ENCODE assay signal across 29 cellular contexts in the genomic region with DNA sequence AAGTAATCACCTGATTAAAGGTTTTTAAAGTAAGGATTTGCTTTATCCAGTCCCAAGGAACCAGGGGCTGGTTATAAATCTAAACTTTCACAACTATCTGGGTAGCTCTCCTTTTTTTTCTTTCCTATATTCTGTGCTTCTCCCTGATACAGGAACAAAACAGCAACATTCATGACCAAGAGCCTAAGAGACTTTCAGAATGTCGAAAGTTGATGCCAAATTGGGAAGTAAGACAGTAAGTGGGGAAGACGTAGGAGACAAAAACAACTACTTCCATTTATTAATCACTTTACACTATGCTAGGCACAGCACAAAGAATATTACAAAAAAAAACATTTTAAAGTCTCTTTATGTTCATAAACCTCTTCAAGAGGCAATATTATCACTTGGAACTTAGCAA.
"Had no signal": no experiment of that assay in that cellular context is flagged by ENCODE, and none has a peak within 500 bp of the region (broad histone marks: within the 10 kb centered on the region; RNA-seq: fewer than 3 reads in every experiment).

No MANE protein-coding gene starts in this region.

- H3K36me3 Mint-ChIP-seq: naive thymus-derived CD8-positive, alpha-beta T cell; natural killer cell treated with Interleukin-12 subunit alpha and Interleukin-12 subunit beta and Interleukin-15 and Interleukin-18, amount 100 ng/mL, for 72 hours; stimulated activated effector memory CD8-positive, alpha-beta T cell treated with anti-CD3 and anti-CD28 coated beads, Interleukin-12 subunit alpha, Interleukin-12 subunit beta, amount 100 ng/mL, for 72 hours; stimulated activated naive B cell treated with anti-CD40 and anti-IgM and Interleukin-4, amounts not matched to agents 10 μg/mL and 1 μg/mL and 100 μg/mL, for 72 hours had no signal

- H3K27me3 Mint-ChIP-seq: natural killer cell treated with Interleukin-12 subunit alpha and Interleukin-12 subunit beta and Interleukin-15 and Interleukin-18, amount 100 ng/mL, for 72 hours; progenitor cell of endocrine pancreas; stimulated activated naive B cell treated with anti-CD40 and anti-IgM and Interleukin-4, amounts not matched to agents 10 μg/mL and 1 μg/mL and 100 μg/mL, for 72 hours; stimulated activated naive CD8-positive, alpha-beta T cell treated with anti-CD3 and anti-CD28 coated beads, Interleukin-15, Interleukin-2, amounts not matched to agents 100 ng/mL and 50 ng/mL, for 24 hours had no signal

- H3K27ac Mint-ChIP-seq: naive thymus-derived CD8-positive, alpha-beta T cell; natural killer cell treated with Interleukin-12 subunit alpha and Interleukin-12 subunit beta and Interleukin-15 and Interleukin-18, amount 100 ng/mL, for 72 hours; nephron progenitor cell; progenitor cell of endocrine pancreas; stimulated activated effector memory CD8-positive, alpha-beta T cell treated with anti-CD3 and anti-CD28 coated beads, Interleukin-12 subunit alpha, Interleukin-12 subunit beta, amount 100 ng/mL, for 72 hours; stimulated activated naive B cell treated with anti-CD40 and anti-IgM and Interleukin-4, amounts not matched to agents 10 μg/mL and 1 μg/mL and 100 μg/mL, for 72 hours; stimulated activated naive CD8-positive, alpha-beta T cell treated with anti-CD3 and anti-CD28 coated beads, Interleukin-15, Interleukin-2, amounts not matched to agents 100 ng/mL and 50 ng/mL, for 24 hours had no signal

- H3K9me3 Mint-ChIP-seq: naive thymus-derived CD8-positive, alpha-beta T cell; natural killer cell treated with Interleukin-12 subunit alpha and Interleukin-12 subunit beta and Interleukin-15 and Interleukin-18, amount 100 ng/mL, for 72 hours; stimulated activated effector memory CD8-positive, alpha-beta T cell treated with anti-CD3 and anti-CD28 coated beads, Interleukin-12 subunit alpha, Interleukin-12 subunit beta, amount 100 ng/mL, for 72 hours; stimulated activated naive B cell treated with anti-CD40 and anti-IgM and Interleukin-4, amounts not matched to agents 10 μg/mL and 1 μg/mL and 100 μg/mL, for 72 hours; stimulated activated naive CD8-positive, alpha-beta T cell treated with anti-CD3 and anti-CD28 coated beads, Interleukin-15, Interleukin-2, amounts not matched to agents 100 ng/mL and 50 ng/mL, for 24 hours had no signal

- H3K4me3 Mint-ChIP-seq: naive thymus-derived CD8-positive, alpha-beta T cell; natural killer cell treated with Interleukin-12 subunit alpha and Interleukin-12 subunit beta and Interleukin-15 and Interleukin-18, amount 100 ng/mL, for 72 hours; nephron progenitor cell; neural crest cell; stimulated activated effector memory CD8-positive, alpha-beta T cell treated with anti-CD3 and anti-CD28 coated beads, Interleukin-12 subunit alpha, Interleukin-12 subunit beta, amount 100 ng/mL, for 72 hours; stimulated activated naive B cell treated with anti-CD40 and anti-IgM and Interleukin-4, amounts not matched to agents 10 μg/mL and 1 μg/mL and 100 μg/mL, for 72 hours; stimulated activated naive CD8-positive, alpha-beta T cell treated with anti-CD3 and anti-CD28 coated beads, Interleukin-15, Interleukin-2, amounts not matched to agents 100 ng/mL and 50 ng/mL, for 24 hours had no signal

- H3K4me3 ChIP-seq: pancreas, psoas muscle, right lobe of liver, sigmoid colon, stomach, thoracic aorta, thyroid gland, tibial nerve, upper lobe of left lung, uterus had no signal

- H3K27me3 ChIP-seq: neutrophil, pancreas, right lobe of liver, sigmoid colon, stomach, thyroid gland, tibial nerve, upper lobe of left lung, uterus had no signal

- H3K27ac ChIP-seq: neutrophil, pancreas, psoas muscle, right lobe of liver, sigmoid colon, stomach, thoracic aorta, thyroid gland, tibial nerve, upper lobe of left lung, uterus had no signal

- H3K36me3 ChIP-seq: neutrophil, pancreas, right lobe of liver, sigmoid colon, stomach, thoracic aorta, thyroid gland, tibial nerve, upper lobe of left lung, uterus had no signal

- H3K9me3 ChIP-seq: neutrophil, pancreas, psoas muscle, right lobe of liver, sigmoid colon, stomach, thoracic aorta, thyroid gland, tibial nerve, upper lobe of left lung, uterus had no signal

- DNase-seq: naive thymus-derived CD8-positive, alpha-beta T cell; nephron progenitor cell; nucleus accumbens; pancreas; posterior cingulate gyrus; psoas muscle; right cardiac atrium; right lobe of liver; sigmoid colon; small intestine; stimulated activated CD4-positive, alpha-beta T cell treated with anti-CD3 and anti-CD28 coated beads, Interleukin-15, amount 100 ng/mL, for 24 hours; stimulated activated CD4-positive, alpha-beta T cell treated with anti-CD3 and anti-CD28 coated beads, Interleukin-2, amount 100 ng/mL, for 24 hours; stimulated activated CD4-positive, alpha-beta T cell treated with anti-CD3 and anti-CD28 coated beads, Interleukin-2, amount 100 ng/mL, for 48 hours; stimulated activated CD4-positive, alpha-beta T cell treated with anti-CD3 and anti-CD28 coated beads, Interleukin-4, amount 100 ng/mL, for 24 hours; stimulated activated naive B cell treated with anti-CD40 and anti-IgM and Interleukin-4, amounts not matched to agents 10 μg/mL and 1 μg/mL and 100 μg/mL, for 72 hours; stimulated activated naive CD4-positive, alpha-beta T cell treated with Interleukin-2 at 50 U/mL for 16 hours; stomach; thyroid gland; trophoblast cell; upper lobe of left lung; uterus had no signal

- FAIRE-seq: pancreas, small intestine had no signal

- H3K4me1 Mint-ChIP-seq: naive thymus-derived CD8-positive, alpha-beta T cell; stimulated activated effector memory CD8-positive, alpha-beta T cell treated with anti-CD3 and anti-CD28 coated beads, Interleukin-12 subunit alpha, Interleukin-12 subunit beta, amount 100 ng/mL, for 72 hours; stimulated activated naive B cell treated with anti-CD40 and anti-IgM and Interleukin-4, amounts not matched to agents 10 μg/mL and 1 μg/mL and 100 μg/mL, for 72 hours had no signal
